ENCODE assay signal across 10 cellular contexts in the genomic region with DNA sequence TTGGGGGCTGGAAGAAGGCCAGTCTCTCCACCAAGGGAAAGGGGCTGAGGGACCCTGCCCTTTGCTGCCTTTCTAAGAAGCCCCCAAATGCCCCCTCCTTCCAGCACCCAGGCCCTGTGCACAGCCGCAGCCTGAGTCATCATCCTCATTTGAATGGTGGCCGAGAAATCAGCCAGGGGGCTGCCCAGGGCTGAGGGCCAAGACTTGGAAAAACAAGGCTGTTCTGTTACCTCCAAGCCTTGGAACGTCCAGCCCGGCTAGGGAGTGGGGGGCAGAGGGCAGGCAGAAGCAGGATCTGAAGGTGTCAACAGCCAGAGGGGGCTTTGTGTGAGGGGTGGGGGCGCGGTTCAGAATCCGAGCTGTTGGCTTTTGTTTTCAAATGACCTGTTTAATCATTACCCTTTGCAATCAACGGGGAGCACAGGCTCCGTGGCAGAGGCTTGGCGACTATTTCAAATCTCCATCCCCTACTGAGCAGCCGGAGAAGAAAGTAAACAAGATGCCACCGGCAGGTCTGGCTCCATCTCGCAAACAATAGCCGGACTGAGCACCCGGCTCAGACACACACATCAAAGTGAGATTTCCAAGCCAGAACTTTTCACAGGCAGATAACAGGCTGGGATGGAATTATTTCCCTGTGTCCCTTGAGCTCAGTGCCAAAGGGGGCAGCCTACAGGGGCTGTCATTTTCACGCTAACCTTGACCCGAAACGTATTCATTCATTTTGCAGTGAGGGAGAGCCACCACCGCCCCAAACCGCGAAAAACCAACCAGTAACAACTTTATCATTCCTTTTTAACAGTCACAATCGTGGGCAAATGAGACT. TPM values are rescaled to one million over a fixed set of nuclear protein-coding genes. Genes with fewer than 3 reads are reported as not detected.
DNase-seq lines count a peak whose midpoint lies in the region; ATAC-seq, FAIRE-seq and TF ChIP-seq lines count a peak whose summit lies in the region.
"Not testable (repeated sequence)": the region's sequence is repeated elsewhere in the genome, so short reads cannot be mapped to it uniquely, and the experiment has no call there.
"Had no signal": no experiment of that assay in that cellular context is flagged by ENCODE, and none has a peak within 500 bp of the region (broad histone marks: within the 10 kb centered on the region; RNA-seq: fewer than 3 reads in every experiment).

No MANE protein-coding gene starts in this region.

- H3K79me2 ChIP-seq in K562 (ENCODE audit: control insufficient read depth, insufficient read depth, low read length); trophoblast cell (ENCODE audit: control insufficient read depth, insufficient read depth, low read length, poor library complexity): not testable (repeated sequence)

- H3K4me1 Mint-ChIP-seq in activated B cell treated with CpG ODN at 0.5 μM for 24 hours = peaks cover 33% of the 10 kb centered on the region
- H3K4me1 Mint-ChIP-seq in type B pancreatic cell (ENCODE audit: unreplicated experiment) = peaks cover 26% of the 10 kb centered on the region

- H3K18ac ChIP-seq in trophoblast cell (ENCODE audit: low read length) = not testable (repeated sequence)

- POLR2A ChIA-PET in activated B cell treated with CpG ODN at 0.5 μM for 24 hours (lab: Charles Lee); K562 (lab: Yijun Ruan, JAX): not testable (repeated sequence)

- peak overlapping the region; percentile 55; the same call in 1 of the 2 replicates for H3K4me2 ChIP-seq in K562 (ENCODE audit: insufficient read depth, low read length)
- peak overlapping the region; percentile 75 for H3K4me2 ChIP-seq in trophoblast cell (ENCODE audit: low read length)

- 39% methylated on average over 12 of the region's 22 CpGs for whole genome bisulfite sequencing in K562 (ENCODE audit: insufficient coverage, low coverage, missing lambda C conversion rate)
- 11% methylated on average over 6 of the region's 22 CpGs; no CpG with 5 or more reads in 1 of the 2 donors for WGBS in gastroesophageal sphincter (ENCODE audit: low coverage in 1 of 2), 2 donors
- no CpG with 5 or more reads among the region's 22 CpGs for WGBS in trophoblast cell (ENCODE audit: extremely low coverage, insufficient coverage, insufficient read length)

- H2BK120ac ChIP-seq in trophoblast cell (ENCODE audit: insufficient read depth, low read length, poor library complexity) = not testable (repeated sequence)

- FAIRE-seq in K562 (lab: Jason Lieb, UNC) = not testable (repeated sequence)

- H2AFZ ChIP-seq in K562 (ENCODE audit: low read depth, low read length); trophoblast cell (ENCODE audit: insufficient read depth, low read length, poor library complexity): not testable (repeated sequence)

- not testable (repeated sequence) for H3K36me3 Mint-ChIP-seq in activated B cell treated with CpG ODN at 0.5 μM for 24 hours (ENCODE audit: low read depth); type B pancreatic cell

- not testable (repeated sequence) for TF ChIP-seq EP300 in K562 (IDR thresholded peaks at IDR 0.05; ENCODE audit: low read length); gastroesophageal sphincter (IDR thresholded peaks at IDR 0.05)

- in situ Hi-C loops in K562 (cut with MboI) = not testable (repeated sequence)

- not testable (repeated sequence) for H4K20me1 ChIP-seq in K562 (replicated peaks; ENCODE audit: control insufficient read depth, insufficient read depth, low read length)

- BruUV-seq in K562 (replicated peaks; lab: Mats Ljungman, UMichigan) = TSS peak; percentile 65

- H3K27ac ChIP-seq in K562 (ENCODE audit: extremely low read depth, low read depth, low read length); lower lobe of right lung: not testable (repeated sequence)
- H3K27ac ChIP-seq in gastroesophageal sphincter (peak overlapping the region in 3 of 4 donors; percentile 28 to 81 (median 76)), trophoblast cell (ENCODE audit: low read depth, low read length) (peak overlapping the region; percentile 83)

- peak overlapping the region; percentile 22 for H3K4ac ChIP-seq in trophoblast cell (ENCODE audit: low read depth, low read length)

- TF ChIP-seq POLR2A in K562 (conservative IDR thresholded peaks at IDR 0.05); gastroesophageal sphincter (IDR thresholded peaks at IDR 0.05): not testable (repeated sequence)

- not testable (repeated sequence) for TF ChIP-seq CTCF in activated B cell treated with CpG ODN at 0.5 μM for 24 hours (IDR thresholded peaks at IDR 0.05); K562 (IDR thresholded peaks at IDR 0.05 in 2 of 3, conservative IDR thresholded peaks at IDR 0.05 in 1 of 3; ENCODE audit: insufficient read depth in 2 of 3, low read depth in 1 of 3, low read length in 3 of 3); gastroesophageal sphincter (IDR thresholded peaks at IDR 0.05); lower lobe of right lung (IDR thresholded peaks at IDR 0.05); type B pancreatic cell (conservative IDR thresholded peaks at IDR 0.05)

- not testable (repeated sequence) for H3K9ac ChIP-seq in K562 (ENCODE audit: insufficient read depth in 1 of 2, low read depth in 2 of 2, low read length in 2 of 2); trophoblast cell (ENCODE audit: low read length)

- H2BK5ac ChIP-seq in trophoblast cell (ENCODE audit: low read depth, low read length, poor library complexity) = not testable (repeated sequence)

- intact Hi-C loops in activated B cell treated with CpG ODN at 0.5 μM for 24 hours (cut with micrococcal nuclease); lower lobe of right lung (cut with DNase I): not testable (repeated sequence)
- intact Hi-C loops in K562 (cut with micrococcal nuclease) = loop anchor here (5.0 kb wide), 1 partner anchor 113 kb away; the partner anchor contains the start of gene TRAPPC14

- H3K4me3 Mint-ChIP-seq in activated B cell treated with CpG ODN at 0.5 μM for 24 hours = peak overlapping the region; percentile 76
- peak overlapping the region; percentile 95 for H3K4me3 Mint-ChIP-seq in type B pancreatic cell

- not testable (repeated sequence) for H3K9me3 Mint-ChIP-seq in activated B cell treated with CpG ODN at 0.5 μM for 24 hours, type B pancreatic cell

- DNase-seq in DMS53 (lab: John Stamatoyannopoulos, UW) (peak; percentile 46), NCI-H146 (lab: John Stamatoyannopoulos, UW) (peak; percentile 8), trophoblast cell (peak in 1 of 2 donors; percentile 29)
- not testable (repeated sequence) for DNase-seq in activated B cell treated with CpG ODN at 0.5 μM for 24 hours; K562 (ENCODE audit: extremely low read depth in 1 of 4, low spot score in 3 of 4); lower lobe of right lung; type B pancreatic cell (ENCODE audit: extremely low spot score, unreplicated experiment)

- CTCF ChIA-PET in activated B cell treated with CpG ODN at 0.5 μM for 24 hours (lab: Charles Lee); K562 (lab: Yijun Ruan, JAX; ENCODE audit: low intra/inter-chr PET ratio): not testable (repeated sequence)

- H4K8ac ChIP-seq in trophoblast cell (ENCODE audit: low read depth, low read length) = not testable (repeated sequence)

- H3K9me3 ChIP-seq in K562 (replicated peaks; ENCODE audit: control insufficient read depth, insufficient read depth, low read depth, low read length); gastroesophageal sphincter; lower lobe of right lung; trophoblast cell (ENCODE audit: insufficient read depth, low read depth, low read length): not testable (repeated sequence)

- H3K36me3 ChIP-seq in K562 (ENCODE audit: control insufficient read depth, insufficient read depth, low read length); gastroesophageal sphincter; lower lobe of right lung; trophoblast cell (ENCODE audit: control insufficient read depth in 1 of 2, insufficient read depth in 2 of 2, low read length in 2 of 2): not testable (repeated sequence)

- H3K27ac Mint-ChIP-seq in activated B cell treated with CpG ODN at 0.5 μM for 24 hours = not testable (repeated sequence)
- peak overlapping the region; percentile 90 for H3K27ac Mint-ChIP-seq in type B pancreatic cell

- H3K4me1 ChIP-seq in K562 (replicated peaks in 1 of 2; ENCODE audit: control insufficient read depth in 2 of 2, insufficient read depth in 2 of 2, low read length in 2 of 2) (peaks cover 16 to 37% of the 10 kb centered on the region in 2 experiments), gastroesophageal sphincter (peaks cover 0 to 39% (median 11%) of the 10 kb centered on the region in 3 donors), trophoblast cell (ENCODE audit: control insufficient read depth in 1 of 2, insufficient read depth in 2 of 2, low read length in 2 of 2) (peaks cover 13 to 26% of the 10 kb centered on the region in 2 experiments)
- H3K4me1 ChIP-seq in lower lobe of right lung = not testable (repeated sequence)

- not testable (repeated sequence) for ATAC-seq in activated B cell treated with CpG ODN at 0.5 μM for 24 hours (ENCODE audit: low read depth); gastroesophageal sphincter; lower lobe of right lung
- ATAC-seq in K562 = 0 out of 3 replicates have a peak, but pooled peaks have one; percentile 1

- not testable (repeated sequence) for H3K27me3 Mint-ChIP-seq in activated B cell treated with CpG ODN at 0.5 μM for 24 hours, type B pancreatic cell

- not testable (repeated sequence) for H3K23ac ChIP-seq in trophoblast cell (ENCODE audit: low read length)

- not testable (repeated sequence) for H2AK5ac ChIP-seq in trophoblast cell (ENCODE audit: low read length)

- H3K79me1 ChIP-seq in trophoblast cell (ENCODE audit: low read length) = not testable (repeated sequence)

- H3K14ac ChIP-seq in trophoblast cell (ENCODE audit: low read length) = not testable (repeated sequence)

- not testable (repeated sequence) for H4K12ac ChIP-seq in trophoblast cell (ENCODE audit: low read depth, low read length)

- not testable (repeated sequence) for H3K4me3 ChIP-seq in K562; trophoblast cell (ENCODE audit: low read depth, low read length)
- H3K4me3 ChIP-seq in gastroesophageal sphincter (peak overlapping the region in 1 of 2 donors; percentile 76), lower lobe of right lung (peak overlapping the region; percentile 70)

- not testable (repeated sequence) for H3K27me3 ChIP-seq in K562 (ENCODE audit: control insufficient read depth in 2 of 2, insufficient read depth in 2 of 2, low read length in 2 of 2); gastroesophageal sphincter; lower lobe of right lung (ENCODE audit: low read depth); trophoblast cell (ENCODE audit: insufficient read depth, low read length)

- not testable (repeated sequence) for TF ChIP-seq RAD21 in K562 (CRISPR knock-in tag; conservative IDR thresholded peaks at IDR 0.05 in 1 of 2, IDR thresholded peaks at IDR 0.05 in 1 of 2)

- H4K91ac ChIP-seq in trophoblast cell (ENCODE audit: low read depth, low read length) = peak overlapping the region; percentile 5

- H2BK12ac ChIP-seq in trophoblast cell (ENCODE audit: low read length) = not testable (repeated sequence)

- not testable (repeated sequence) for H3K9me1 ChIP-seq in K562 (ENCODE audit: control insufficient read depth, insufficient read depth, low read length)

RNA-seq across cellular contexts. Expression of gene SPDYE3, which starts 37.2 kb away (rescaled TPM):
- total RNA-seq in activated B cell treated with CpG ODN at 0.5 μM for 24 hours (not detected in 2 replicates), K562 (2014; rRNA removed) (not detected in 2 replicates), K562 (2014; rRNA removed; fragmentation: Illumina TruSeq; extraction: Trizol) (not detected in 2 replicates), K562 (2015; rRNA removed; fragmentation: Illumina TruSeq; extraction: Trizol) (not detected in 2 replicates), K562 (2021) (not detected in 2 replicates), gastroesophageal sphincter (not detected), lower lobe of right lung (not detected), type B pancreatic cell (ENCODE audit: low replicate concordance) (not detected in 2 replicates)
- total RNA-seq in K562 (2011; cell fraction: chromatin; rRNA removed; ENCODE audit: low replicate concordance) = 0.21 and 0.53 TPM in 2 replicates
- not detected in 2 replicates for total RNA-seq in K562 (2011; cell fraction: nucleolus; rRNA removed)
- not detected in 2 replicates for total RNA-seq in K562 (2011; cell fraction: nucleoplasm; rRNA removed)
- polyA plus RNA-seq in K562 (2011; rRNA removed) (0.04 TPM in 1 of 2 replicates, not detected in the other), K562 (2014; fragmentation: Illumina TruSeq; extraction: Trizol) (not detected in 2 replicates), K562 (2014; fragmentation: Nextera tagmentation; extraction: Ambion mirVana) (1 to 10 TPM; 1.2 to 3.3 TPM), K562 (2014; rRNA removed) (not detected in 2 replicates)
- polyA plus RNA-seq in K562 (2011; cell fraction: cytosol; rRNA removed) = not detected in 2 replicates
- not detected in 2 replicates for polyA plus RNA-seq in K562 (2011; cell fraction: nucleus; rRNA removed)
- polyA plus RNA-seq in K562 (2012) = 6.0 and 10.3 TPM in 2 replicates
- polyA minus RNA-seq in K562 (2011; rRNA and poly(A)+ RNA removed) = not detected in 2 replicates
- polyA minus RNA-seq in K562 (2011; cell fraction: cytosol; rRNA and poly(A)+ RNA removed) = not detected in 2 replicates
- polyA minus RNA-seq in K562 (2011; cell fraction: nucleus; rRNA and poly(A)+ RNA removed) = not detected in 2 replicates
- polyA plus RNA-seq in trophoblast cell (2013) = not detected in 2 replicates
- total RNA-seq: left lung, urinary bladder had no signal

RNA-seq across cellular contexts. Expression of gene PVRIG, which starts 50.6 kb away (rescaled TPM):
- total RNA-seq in activated B cell treated with CpG ODN at 0.5 μM for 24 hours (17.1 and 20.0 TPM in 2 replicates), K562 (2014; rRNA removed) (not detected in 2 replicates), K562 (2014; rRNA removed; fragmentation: Illumina TruSeq; extraction: Trizol) (not detected in 2 replicates), K562 (2015; rRNA removed; fragmentation: Illumina TruSeq; extraction: Trizol) (not detected in 2 replicates), K562 (2021) (0.64 TPM in 1 of 2 replicates, not detected in the other), gastroesophageal sphincter (under 1 TPM in 1 of 4 donors, not detected in 3; 0.27 TPM), lower lobe of right lung (not detected), type B pancreatic cell (ENCODE audit: low replicate concordance) (not detected in 2 replicates)
- 0.67 TPM in 1 of 2 replicates, not detected in the other for total RNA-seq in K562 (2011; cell fraction: chromatin; rRNA removed; ENCODE audit: low replicate concordance)
- total RNA-seq in K562 (2011; cell fraction: nucleolus; rRNA removed) = not detected in 2 replicates
- total RNA-seq in K562 (2011; cell fraction: nucleoplasm; rRNA removed) = not detected in 2 replicates
- polyA plus RNA-seq in K562 (2011; rRNA removed) (not detected in 2 replicates), K562 (2014; fragmentation: Illumina TruSeq; extraction: Trizol) (not detected in 2 replicates), K562 (2014; fragmentation: Nextera tagmentation; extraction: Ambion mirVana) (not detected), K562 (2014; rRNA removed) (0.16 TPM in 1 of 2 replicates, not detected in the other)
- polyA plus RNA-seq in K562 (2011; cell fraction: cytosol; rRNA removed) = 0.06 TPM in 1 of 2 replicates, not detected in the other
- not detected in 2 replicates for polyA plus RNA-seq in K562 (2011; cell fraction: nucleus; rRNA removed)
- polyA plus RNA-seq in K562 (2012) = 0.40 and 1.0 TPM in 2 replicates
- polyA minus RNA-seq in K562 (2011; rRNA and poly(A)+ RNA removed) = not detected in 2 replicates
- polyA minus RNA-seq in K562 (2011; cell fraction: cytosol; rRNA and poly(A)+ RNA removed) = not detected in 2 replicates
- not detected in 2 replicates for polyA minus RNA-seq in K562 (2011; cell fraction: nucleus; rRNA and poly(A)+ RNA removed)
- polyA plus RNA-seq in trophoblast cell (2013) = not detected in 2 replicates

Comparison
In these comparisons a context has a peak if more than half of its experiments do, and no peak if none do; other contexts are left out.
1. RNA of gene PVRIG, which starts 50.6 kb away (total RNA-seq): 17.1 to 20.0 TPM in activated B cell treated with CpG ODN at 0.5 μM for 24 hours; not detected in type B pancreatic cell, not detected in lower lobe of right lung (single experiment), 0.64 to 0.67 TPM in K562 and 0.27 TPM in gastroesophageal sphincter; every median in the first group is over 10 times any median in the second.